In genomic region chr16:85003723-85004586, GRCh38 we compare ENCODE assay signal across 10 cellular contexts. TPM values are rescaled to one million over a fixed set of nuclear protein-coding genes. Genes with fewer than 3 reads are reported as not detected.
DNase-seq lines count a peak whose midpoint lies in the region; ATAC-seq, FAIRE-seq and TF ChIP-seq lines count a peak whose summit lies in the region.
"Had no signal": no experiment of that assay in that cellular context is flagged by ENCODE, and none has a peak within 500 bp of the region (broad histone marks: within the 10 kb centered on the region; RNA-seq: fewer than 3 reads in every experiment).

No MANE protein-coding gene starts in this region.

- H3K27ac ChIP-seq in A549 (peak overlapping the region; percentile 79 to 90), RWPE1 (peak overlapping the region; percentile 72), ovary (peak overlapping the region; percentile 67 to 71)

- DNase-seq in A549 (ENCODE audit: low read depth in 1 of 2, low spot score in 1 of 2) (no peak), RWPE1 (ENCODE audit: low spot score) (no peak), fibroblast of the aortic adventitia (ENCODE audit: low read depth) (peak; percentile 58), ovary (no peak), NCI-H1417 (lab: John Stamatoyannopoulos, UW) (no peak), ecto neural progenitor cell (ENCODE audit: low spot score) (no peak), medulla oblongata (ENCODE audit: extremely low spot score) (no peak)
- DNase-seq: AML-193, MV-4-11 had no signal

- intact Hi-C loops in ovary (cut with DNase I), result no loop called here

- no peak for TF ChIP-seq RAD21 in A549 (conservative IDR thresholded peaks at IDR 0.05 in 1 of 2, IDR thresholded peaks at IDR 0.05 in 1 of 2)

- no peak for FAIRE-seq in A549 (lab: Jason Lieb, UNC)

- no peak for TF ChIP-seq EP300 in A549 (IDR thresholded peaks at IDR 0.05)
- TF ChIP-seq EP300 in ovary (IDR thresholded peaks at IDR 0.05), result no peak

- POLR2A ChIA-PET in A549 (lab: Yijun Ruan, JAX) (interaction anchor here (0.5 to 2.2 kb wide), 4 partner anchors 9 to 24 kb away, joined by 3 to 9 read pairs (median 3); partner anchors contain the start of gene KIAA0513), RWPE1 (lab: Yijun Ruan, JAX; ENCODE audit: low non-redundant PET) (no interaction called here)

- no peak for TF ChIP-seq POLR2A in A549 (IDR thresholded peaks at IDR 0.05; ENCODE audit: low read length)
- TF ChIP-seq POLR2A in ovary (IDR thresholded peaks at IDR 0.05), result no peak

- CTCF ChIA-PET in A549 (lab: Yijun Ruan, JAX), result interaction anchor here (0.9 to 3.4 kb wide), 7 partner anchors 8 to 88 kb away, joined by 3 to 21 read pairs (median 4); no protein-coding TSS in a partner anchor
- CTCF ChIA-PET in RWPE1 (lab: Yijun Ruan, JAX), result no interaction called here

- TF ChIP-seq CTCF in A549 (IDR thresholded peaks at IDR 0.05) (no peak), RWPE1 (conservative IDR thresholded peaks at IDR 0.05; ENCODE audit: low read depth) (no peak), fibroblast of the aortic adventitia (IDR thresholded peaks at IDR 0.05; ENCODE audit: insufficient read depth, low read length) (no peak), ovary (IDR thresholded peaks at IDR 0.05) (no peak)

- H3K4me2 ChIP-seq in A549, result peak overlapping the region; percentile 76

- ATAC-seq in A549 (peak; percentile 3 to 16; a peak in 4 of 6 replicates), HG03039 (IDR thresholded peaks at IDR 0.05; ENCODE audit: unreplicated experiment) (no peak)

- H3K4me1 ChIP-seq in A549, result peaks cover 87% of the 10 kb centered on the region
- peaks cover 32% of the 10 kb centered on the region for H3K4me1 ChIP-seq in ovary (ENCODE audit: insufficient read depth)

- H3K27me3 ChIP-seq in ovary, result no peaks in the 10 kb centered on the region

- no peaks in the 10 kb centered on the region for H3K9me3 ChIP-seq in A549
- no peaks in the 10 kb centered on the region for H3K9me3 ChIP-seq in ovary

- H3K36me3 ChIP-seq in ovary, result no peaks in the 10 kb centered on the region

- WGBS in A549 (ENCODE audit: missing lambda C conversion rate), result 32% methylated on average over 16 of the region's 16 CpGs
- WGBS in ovary, 3 donors, result 52 to 66% (median 56%) methylated on average over 16 of the region's 16 CpGs

- peak overlapping the region; percentile 9; the same call in 1 of the 3 replicates for H3K4me3 ChIP-seq in A549
- peak overlapping the region; percentile 25 for H3K4me3 ChIP-seq in fibroblast of the aortic adventitia (ENCODE audit: low read depth, low read length)
- no peak overlapping the region for H3K4me3 ChIP-seq in ovary

TF ChIP-seq in A549, 52 proteins besides CTCF, POLR2A, EP300 and RAD21:
- TF ChIP-seq JUN (IDR thresholded peaks at IDR 0.05), result no peak
- no peak for TF ChIP-seq ZFP36 (IDR thresholded peaks at IDR 0.05; ENCODE audit: borderline replicate concordance, partially characterized antibody)
- TF ChIP-seq KDM5A (IDR thresholded peaks at IDR 0.05), result no peak
- TF ChIP-seq CHD2 (IDR thresholded peaks at IDR 0.05; ENCODE audit: low read length, partially characterized antibody), result no peak
- no peak for TF ChIP-seq POLR2AphosphoS2 (conservative IDR thresholded peaks at IDR 0.05; ENCODE audit: low read length)
- no peak for TF ChIP-seq ESRRA (IDR thresholded peaks at IDR 0.05; ENCODE audit: borderline replicate concordance, low read length)
- no peak for TF ChIP-seq USF2 (IDR thresholded peaks at IDR 0.05)

RNA-seq across cellular contexts. Expression of gene ZDHHC7, which starts 7.4 kb away (rescaled TPM):
- polyA plus RNA-seq in A549 (2011; rRNA removed) (58.0 and 88.6 TPM in 2 replicates), A549 (2017; fragmentation: RNase III; extraction: RNeasy Plus Mini Kit Qiagen cat#74134 plus additional on column Dnase treatment) (39.4 to 43.7 TPM (median 42.3 TPM) in 3 replicates), ovary (10 to 100 TPM; 23.9 to 54.5 TPM)
- polyA plus RNA-seq in A549 (2012; cell fraction: cytosol; rRNA removed), result 65.9 and 68.3 TPM in 2 replicates
- 54.7 and 55.5 TPM in 2 replicates for polyA plus RNA-seq in A549 (2012; cell fraction: nucleus; rRNA removed)
- 70.3 and 80.3 TPM in 2 replicates for polyA minus RNA-seq in A549 (2011; rRNA and poly(A)+ RNA removed)
- total RNA-seq in fibroblast of the aortic adventitia (ENCODE audit: low replicate concordance) (45.6 and 82.5 TPM in 2 replicates), ovary (10 to 100 TPM; 28.3 to 39.6 (median 32.7) TPM)

RNA-seq across cellular contexts. Expression of gene KIAA0513, which starts 23.6 kb away (rescaled TPM):
- polyA plus RNA-seq in A549 (2011; rRNA removed) (1.5 and 1.8 TPM in 2 replicates), A549 (2017; fragmentation: RNase III; extraction: RNeasy Plus Mini Kit Qiagen cat#74134 plus additional on column Dnase treatment) (1.7 to 2.3 TPM (median 1.8 TPM) in 3 replicates), ovary (1 to 10 TPM; 2.8 to 3.9 TPM)
- 0.82 and 1.0 TPM in 2 replicates for polyA plus RNA-seq in A549 (2012; cell fraction: cytosol; rRNA removed)
- polyA plus RNA-seq in A549 (2012; cell fraction: nucleus; rRNA removed), result 1.0 and 1.1 TPM in 2 replicates
- 1.5 and 5.3 TPM in 2 replicates for polyA minus RNA-seq in A549 (2011; rRNA and poly(A)+ RNA removed)
- total RNA-seq in fibroblast of the aortic adventitia (ENCODE audit: low replicate concordance) (21.5 and 28.3 TPM in 2 replicates), ovary (10 to 100 TPM in 1 of 7 donors, 1 to 10 TPM in 6; 3.4 to 12.8 (median 7.5) TPM)
